18 cellular contexts compared by ENCODE assay signal in genomic region chr19:51681286-51681956, GRCh38. TPM values are rescaled to one million over a fixed set of nuclear protein-coding genes. Genes with fewer than 3 reads are reported as not detected.
DNase-seq lines count a peak whose midpoint lies in the region; ATAC-seq, FAIRE-seq and TF ChIP-seq lines count a peak whose summit lies in the region.
"Had no signal": no experiment of that assay in that cellular context is flagged by ENCODE, and none has a peak within 500 bp of the region (broad histone marks: within the 10 kb centered on the region; RNA-seq: fewer than 3 reads in every experiment).

No MANE protein-coding gene starts in this region.

- TF ChIP-seq CTCF in A549 (IDR thresholded peaks at IDR 0.05) (no peak), GM23338 (conservative IDR thresholded peaks at IDR 0.05; ENCODE audit: low read depth in 2 of 2) (no peak)

- no peak for FAIRE-seq in A549 (lab: Jason Lieb, UNC)
- FAIRE-seq: bronchial epithelial cell, RCC 7860 had no signal

- TF ChIP-seq RAD21 in A549 (conservative IDR thresholded peaks at IDR 0.05 in 1 of 2, IDR thresholded peaks at IDR 0.05 in 1 of 2) = no peak

- no peak overlapping the region for H3K4me3 Mint-ChIP-seq in GM23338
- H3K4me3 Mint-ChIP-seq: activated CD4-positive, alpha-beta memory T cell treated with anti-CD3 and anti-CD28 coated beads, Interleukin-2, amount 10 ng/mL, durations not matched to agents 7 days and 5 days; stimulated activated naive CD8-positive, alpha-beta T cell treated with anti-CD3 and anti-CD28 coated beads, Interleukin-15, amount 100 ng/mL, for 72 hours had no signal

- H3K79me2 ChIP-seq in GM23338 (replicated peaks; ENCODE audit: insufficient read depth) = no peaks in the 10 kb centered on the region

- H3K27ac Mint-ChIP-seq in GM23338 = no peak overlapping the region
- H3K27ac Mint-ChIP-seq: activated CD4-positive, alpha-beta memory T cell treated with anti-CD3 and anti-CD28 coated beads, Interleukin-2, amount 10 ng/mL, durations not matched to agents 7 days and 5 days; naive B cell; stimulated activated naive CD8-positive, alpha-beta T cell treated with anti-CD3 and anti-CD28 coated beads, Interleukin-15, amount 100 ng/mL, for 72 hours had no signal

- H3K27ac ChIP-seq in A549 = no peak overlapping the region
- no peak overlapping the region for H3K27ac ChIP-seq in GM23338 (ENCODE audit: low read depth)
- H3K27ac ChIP-seq: sigmoid colon had no signal

- H3K27me3 ChIP-seq in GM23338 (ENCODE audit: insufficient read depth) = no peaks in the 10 kb centered on the region
- H3K27me3 ChIP-seq: sigmoid colon had no signal

- CTCF ChIA-PET in A549 (lab: Yijun Ruan, JAX) = interaction anchor here (1.2 kb wide), 1 partner anchor 166 kb away, joined by 4 read pairs; no protein-coding TSS in a partner anchor

- H3K4me1 ChIP-seq in A549 (peaks cover 5% of the 10 kb centered on the region), GM23338 (ENCODE audit: insufficient read depth) (no peaks in the 10 kb centered on the region)
- H3K4me1 ChIP-seq: sigmoid colon had no signal

- no peaks in the 10 kb centered on the region for H4K20me1 ChIP-seq in GM23338 (replicated peaks; ENCODE audit: insufficient read depth)

- no peak overlapping the region for H3K4me3 ChIP-seq in A549
- no peak overlapping the region for H3K4me3 ChIP-seq in GM23338
- H3K4me3 ChIP-seq: sigmoid colon had no signal

- POLR2A ChIA-PET in A549 (lab: Yijun Ruan, JAX) = no interaction called here

- H3K9me2 ChIP-seq in GM23338 (ENCODE audit: insufficient read depth) = peaks cover 6% of the 10 kb centered on the region

- peak in 1 of 2 experiments; percentile 26 for DNase-seq in A549 (ENCODE audit: low read depth in 1 of 2, low spot score in 1 of 2)
- peak; percentile 30 for DNase-seq in GM23338 (ENCODE audit: low spot score)
- peak; percentile 34 for DNase-seq in OCI-M1 (lab: John Stamatoyannopoulos, UW)
- DNase-seq in fibroblast of peridontal ligament (ENCODE audit: extremely low read depth) = peak; percentile 29
- no peak for DNase-seq in SKM-1 treated with dmso at 0.1 percent for 144 hours (lab: John Stamatoyannopoulos, UW; ENCODE audit: unreplicated experiment)
- no peak for DNase-seq in stimulated activated CD4-positive, alpha-beta T cell treated with anti-CD3 and anti-CD28 coated beads, Interleukin-4, amount 100 ng/mL, for 1 hour
- no peak for DNase-seq in anterior cingulate cortex (lab: John Stamatoyannopoulos, UW)
- no peak for DNase-seq in NCI-H2196 (lab: John Stamatoyannopoulos, UW; ENCODE audit: unreplicated experiment)
- DNase-seq: activated CD4-positive, alpha-beta memory T cell treated with anti-CD3 and anti-CD28 coated beads, Interleukin-2, amount 10 ng/mL, durations not matched to agents 7 days and 5 days; C1 segment of cervical spinal cord; kidney glomerular epithelial cell; naive B cell; NCI-H345; sigmoid colon; stimulated activated naive CD8-positive, alpha-beta T cell treated with anti-CD3 and anti-CD28 coated beads, Interleukin-15, amount 100 ng/mL, for 72 hours; T-helper 9 cell had no signal

- peaks cover 29% of the 10 kb centered on the region; the same call in 2 of the 3 replicates for H3K9me3 ChIP-seq in A549
- H3K9me3 ChIP-seq: sigmoid colon had no signal

- ATAC-seq in A549 (peak in 1 of 2 experiments; percentile 45; a peak in 2 of 6 replicates), GM23338 (no peak; the same call in 2 of the 3 replicates)
- ATAC-seq: stimulated activated naive CD8-positive, alpha-beta T cell treated with anti-CD3 and anti-CD28 coated beads, Interleukin-15, amount 100 ng/mL, for 72 hours had no signal

- no peak for TF ChIP-seq EP300 in A549 (IDR thresholded peaks at IDR 0.05)

- no peaks in the 10 kb centered on the region for H3K27me3 Mint-ChIP-seq in GM23338 (ENCODE audit: insufficient read depth, low read depth, poor library complexity)

- H2AFZ ChIP-seq in GM23338 = no peak overlapping the region

- peaks cover 36% of the 10 kb centered on the region for H3K9me3 Mint-ChIP-seq in GM23338

- no peaks in the 10 kb centered on the region; the same call in 1 of the 2 replicates for H3K36me3 ChIP-seq in GM23338 (ENCODE audit: insufficient read depth)
- H3K36me3 ChIP-seq: sigmoid colon had no signal

- H3F3A ChIP-seq in GM23338 (replicated peaks; ENCODE audit: low read depth) = no peaks in the 10 kb centered on the region

- WGBS in A549 (ENCODE audit: missing lambda C conversion rate) = 58% methylated on average over 3 of the region's 3 CpGs

- no peak overlapping the region for H3K4me2 ChIP-seq in A549
- H3K4me2 ChIP-seq in GM23338 = no peak overlapping the region

- TF ChIP-seq POLR2A in A549 (IDR thresholded peaks at IDR 0.05; ENCODE audit: low read length) = no peak

- H3K4me1 Mint-ChIP-seq in GM23338 = no peaks in the 10 kb centered on the region
- H3K4me1 Mint-ChIP-seq: naive B cell had no signal

- H3K36me3 Mint-ChIP-seq in GM23338 (ENCODE audit: low read depth) = peaks cover 6% of the 10 kb centered on the region; the same call in 2 of the 3 replicates

TF ChIP-seq in A549, 52 proteins besides CTCF, POLR2A, EP300 and RAD21 (continues in another document):
- TF ChIP-seq RCOR1 (IDR thresholded peaks at IDR 0.05; ENCODE audit: low read depth, low read length) (no peak), ATOH8 (CRISPR knock-in tag; IDR thresholded peaks at IDR 0.05; ENCODE audit: low read depth) (no peak), TP53 (CRISPR knock-in tag; IDR thresholded peaks at IDR 0.05) (no peak), CEBPB (IDR thresholded peaks at IDR 0.05) (no peak), ZFP36 (IDR thresholded peaks at IDR 0.05; ENCODE audit: borderline replicate concordance, partially characterized antibody) (peak; percentile 46)

TF ChIP-seq in GM23338, 12 proteins besides CTCF, POLR2A, EP300 and RAD21 (continues in another document):
- TF ChIP-seq ETS1 (IDR thresholded peaks at IDR 0.05) (no peak), ZNF331 (CRISPR knock-in tag; IDR thresholded peaks at IDR 0.05; ENCODE audit: low read depth) (no peak), STAT1 (IDR thresholded peaks at IDR 0.05; ENCODE audit: unreplicated experiment) (no peak)

RNA-seq across cellular contexts. Expression of gene SPACA6, which starts 11.7 kb away (rescaled TPM):
- 9.5 and 12.0 TPM in 2 replicates for polyA plus RNA-seq in A549 (2011; rRNA removed)
- 22.2 and 26.1 TPM in 2 replicates for polyA plus RNA-seq in A549 (2012; cell fraction: cytosol; rRNA removed)
- 73.5 and 87.0 TPM in 2 replicates for polyA plus RNA-seq in A549 (2012; cell fraction: nucleus; rRNA removed)
- polyA plus RNA-seq in A549 (2017; fragmentation: RNase III; extraction: RNeasy Plus Mini Kit Qiagen cat#74134 plus additional on column Dnase treatment) = 26.5 to 45.9 TPM (median 36.4 TPM) in 3 replicates
- polyA minus RNA-seq in A549 (2011; rRNA and poly(A)+ RNA removed) = 8.7 and 10.0 TPM in 2 replicates
- 5.1 and 5.2 TPM in 2 replicates for total RNA-seq in GM23338 (2014; rRNA removed; shearing (Covaris generic))
- 8.2 and 11.5 TPM in 2 replicates for polyA plus RNA-seq in GM23338 (2016; fragmentation: Nextera tagmentation; extraction: Ambion mirVana)

RNA-seq across cellular contexts. Expression of gene SIGLEC14, which starts 34.8 kb away (rescaled TPM):
- polyA plus RNA-seq in A549 (2011; rRNA removed) = 0.03 TPM in 1 of 2 replicates, not detected in the other
- polyA plus RNA-seq in A549 (2012; cell fraction: cytosol; rRNA removed) = 0.04 TPM in 1 of 2 replicates, not detected in the other
- polyA plus RNA-seq in A549 (2012; cell fraction: nucleus; rRNA removed) = 0.04 TPM in 2 replicates
- not detected in 3 replicates for polyA plus RNA-seq in A549 (2017; fragmentation: RNase III; extraction: RNeasy Plus Mini Kit Qiagen cat#74134 plus additional on column Dnase treatment)
- not detected in 2 replicates for polyA minus RNA-seq in A549 (2011; rRNA and poly(A)+ RNA removed)
- total RNA-seq in GM23338 (2014; rRNA removed; shearing (Covaris generic)) = not detected in 2 replicates
- polyA plus RNA-seq in GM23338 (2016; fragmentation: Nextera tagmentation; extraction: Ambion mirVana) = 0.10 TPM in 1 of 2 replicates, not detected in the other
- total RNA-seq: activated CD4-positive, alpha-beta memory T cell treated with anti-CD3 and anti-CD28 coated beads, Interleukin-2, amount 10 ng/mL, durations not matched to agents 7 days and 5 days; bronchial epithelial cell had no signal

RNA-seq across cellular contexts. Expression of gene HAS1, which starts 42.4 kb away (rescaled TPM):
- polyA plus RNA-seq in A549 (2011; rRNA removed) = not detected in 2 replicates
- not detected in 2 replicates for polyA plus RNA-seq in A549 (2012; cell fraction: cytosol; rRNA removed)
- polyA plus RNA-seq in A549 (2012; cell fraction: nucleus; rRNA removed) = not detected in 2 replicates
- polyA plus RNA-seq in A549 (2017; fragmentation: RNase III; extraction: RNeasy Plus Mini Kit Qiagen cat#74134 plus additional on column Dnase treatment) = not detected in 3 replicates
- not detected in 2 replicates for polyA minus RNA-seq in A549 (2011; rRNA and poly(A)+ RNA removed)
- 1.8 and 2.0 TPM in 2 replicates for total RNA-seq in GM23338 (2014; rRNA removed; shearing (Covaris generic))
- polyA plus RNA-seq in GM23338 (2016; fragmentation: Nextera tagmentation; extraction: Ambion mirVana) = 0.40 and 0.75 TPM in 2 replicates
- total RNA-seq: activated CD4-positive, alpha-beta memory T cell treated with anti-CD3 and anti-CD28 coated beads, Interleukin-2, amount 10 ng/mL, durations not matched to agents 7 days and 5 days had no signal

RNA-seq across cellular contexts. Expression of gene SIGLEC5, which starts 51.2 kb away (rescaled TPM):
- polyA plus RNA-seq in A549 (2011; rRNA removed) (not detected in 2 replicates), A549 (2017; fragmentation: RNase III; extraction: RNeasy Plus Mini Kit Qiagen cat#74134 plus additional on column Dnase treatment) (not detected in 3 replicates), GM23338 (2016; fragmentation: Nextera tagmentation; extraction: Ambion mirVana) (not detected in 2 replicates)
- not detected in 2 replicates for polyA plus RNA-seq in A549 (2012; cell fraction: cytosol; rRNA removed)
- polyA plus RNA-seq in A549 (2012; cell fraction: nucleus; rRNA removed) = not detected in 2 replicates
- polyA minus RNA-seq in A549 (2011; rRNA and poly(A)+ RNA removed) = not detected in 2 replicates
- total RNA-seq in GM23338 (2014; rRNA removed; shearing (Covaris generic)) = not detected in 2 replicates
- total RNA-seq: activated CD4-positive, alpha-beta memory T cell treated with anti-CD3 and anti-CD28 coated beads, Interleukin-2, amount 10 ng/mL, durations not matched to agents 7 days and 5 days; bronchial epithelial cell had no signal
- polyA plus RNA-seq: sigmoid colon had no signal

Comparison
In these comparisons a context has a peak if more than half of its experiments do, and no peak if none do; other contexts are left out.
1. DNase-seq: peak in GM23338 (single experiment), OCI-M1 (single experiment) and fibroblast of peridontal ligament (single experiment); none in SKM-1 treated with dmso at 0.1 percent for 144 hours (single experiment), stimulated activated CD4-positive, alpha-beta T cell treated with anti-CD3 and anti-CD28 coated beads, Interleukin-4, amount 100 ng/mL, for 1 hour (single experiment), anterior cingulate cortex (0 of 58) and NCI-H2196 (single experiment).